In the genomic region with DNA sequence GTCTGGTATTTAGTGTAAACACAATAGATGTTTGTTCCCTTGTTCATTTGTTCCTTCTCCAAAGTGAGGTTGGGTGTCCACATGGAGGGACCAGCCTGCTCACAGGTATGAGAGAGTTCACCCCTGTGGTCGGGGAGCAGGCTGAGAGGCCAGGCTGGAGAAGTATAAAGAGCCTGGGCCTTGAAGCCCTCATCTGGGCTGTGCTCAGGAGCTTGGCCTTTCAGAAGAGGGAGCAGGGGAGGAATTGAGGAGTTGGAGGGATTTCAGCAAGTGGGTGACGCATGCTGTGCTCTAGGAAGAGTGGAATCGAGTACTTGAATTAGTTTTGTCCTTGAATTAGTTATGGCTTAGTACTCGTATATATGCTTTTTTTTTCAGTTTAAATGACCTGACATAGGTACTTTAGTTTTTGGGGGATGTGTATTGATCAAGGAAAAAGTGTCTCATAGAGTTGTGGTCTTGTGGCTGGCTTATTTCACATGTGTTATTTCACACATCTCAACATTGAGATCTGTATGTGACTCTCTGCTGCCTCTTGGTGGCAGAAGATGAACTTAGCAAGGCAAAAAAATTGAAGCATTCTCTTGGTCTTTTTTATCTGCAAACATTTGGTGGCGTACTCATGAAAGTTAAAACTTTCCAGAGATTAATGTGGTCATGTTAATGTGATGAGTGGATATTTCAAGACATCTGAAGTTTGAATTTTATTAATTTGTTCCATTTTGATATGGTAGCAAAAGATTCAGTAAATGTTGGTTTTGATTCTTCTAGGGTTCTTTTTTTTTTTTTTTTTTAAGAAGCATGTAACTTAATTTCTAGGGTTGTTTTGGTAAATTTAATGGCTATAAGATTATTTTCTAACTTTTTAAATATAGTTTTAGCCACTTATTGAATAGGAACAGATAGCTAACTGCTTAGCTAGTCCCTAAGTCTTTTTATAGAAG, we compare ENCODE assay signal across 7 cellular contexts. TPM values are rescaled to one million over a fixed set of nuclear protein-coding genes. Genes with fewer than 3 reads are reported as not detected.
DNase-seq lines count a peak whose midpoint lies in the region; ATAC-seq and TF ChIP-seq lines count a peak whose summit lies in the region.

No MANE protein-coding gene starts in this region.

- H3K9ac ChIP-seq in adipocyte (ENCODE audit: low read length) = no peak overlapping the region

- H3K27me3 ChIP-seq in Panc1 (ENCODE audit: control insufficient read depth, insufficient read depth, low read length) (no peaks in the 10 kb centered on the region), adipocyte (replicated peaks; ENCODE audit: control insufficient read depth, insufficient read depth, low read length) (no peaks in the 10 kb centered on the region)

- H3K9me3 ChIP-seq in Panc1 (ENCODE audit: control insufficient read depth, insufficient read depth, low read depth, low read length) (no peaks in the 10 kb centered on the region), adipocyte (ENCODE audit: control insufficient read depth, low read length) (no peaks in the 10 kb centered on the region)

- ATAC-seq in GM21423 (IDR thresholded peaks at IDR 0.05; ENCODE audit: unreplicated experiment) (peak; percentile 85), Panc1 (no peak; the same call in 1 of the 2 replicates), left ventricle myocardium superior (peak; percentile 70)

- intact Hi-C loops in Panc1 (cut with micrococcal nuclease; ENCODE audit: unreplicated experiment) = loop anchor here (2.0 to 10.0 kb wide), 2 partner anchors 159 to 247 kb away; no protein-coding TSS in a partner anchor
- intact Hi-C loops in left ventricle myocardium superior (cut with micrococcal nuclease) = no loop called here

- DNase-seq in GM03348 (ENCODE audit: low spot score) = peak; percentile 65
- peak; percentile 3 for DNase-seq in HS-27A (ENCODE audit: low read depth)
- peak; percentile 22 for DNase-seq in Panc1 (ENCODE audit: low read depth, low spot score)
- peak; percentile 72 for DNase-seq in adipocyte (ENCODE audit: low read depth)
- DNase-seq in left ventricle myocardium superior = no peak
- no peak for DNase-seq in retinal pigment epithelial cell (ENCODE audit: low read depth)

- TF ChIP-seq CTCF in Panc1 (IDR thresholded peaks at IDR 0.05) = peak; percentile 74
- TF ChIP-seq CTCF in retinal pigment epithelial cell (conservative IDR thresholded peaks at IDR 0.05; ENCODE audit: low read depth, low read length) = peak; percentile 82

- no peaks in the 10 kb centered on the region for H3K4me1 ChIP-seq in Panc1 (ENCODE audit: control insufficient read depth, insufficient read depth, low read length)
- peaks cover 3% of the 10 kb centered on the region for H3K4me1 ChIP-seq in adipocyte (ENCODE audit: control insufficient read depth, insufficient read depth, low read length)

- no peak overlapping the region for H3K27ac ChIP-seq in Panc1 (ENCODE audit: low read length)

- POLR2A ChIA-PET in Panc1 (lab: Charles Lee) = no interaction called here

- no peak overlapping the region for H3K4me3 ChIP-seq in Panc1 (ENCODE audit: low read depth in 2 of 2, low read length in 2 of 2)
- H3K4me3 ChIP-seq in adipocyte (ENCODE audit: low read length) = no peak overlapping the region
- H3K4me3 ChIP-seq in retinal pigment epithelial cell (ENCODE audit: low read length) = no peak overlapping the region

- H3K36me3 ChIP-seq in Panc1 (ENCODE audit: control insufficient read depth, insufficient read depth, low read length) (no peaks in the 10 kb centered on the region), adipocyte (ENCODE audit: control insufficient read depth, insufficient read depth, low read length, severe bottlenecking) (no peaks in the 10 kb centered on the region)

- in situ Hi-C loops in Panc1 (cut with HindIII; ENCODE audit: low pct_unique_long_range_greater_than_20kb, low sequenced_read_pairs) = no loop called here

- CTCF ChIA-PET in Panc1 (lab: Charles Lee) = interaction anchor here (0.7 kb wide), 1 partner anchor 159 kb away, joined by 4 read pairs; no protein-coding TSS in a partner anchor

- no TSS peak for BruUV-seq in Panc1 (replicated peaks; lab: Mats Ljungman, UMichigan)

RNA-seq across cellular contexts. Expression of gene SLAIN1, which starts 54.3 kb away (rescaled TPM):
- total RNA-seq in Panc1 (2021; ENCODE audit: unreplicated experiment) (0.49 TPM), left ventricle myocardium superior (7.1 TPM)
- polyA plus RNA-seq in Panc1 (2012; ENCODE audit: insufficient read length) = 0.21 TPM

Comparison
In these comparisons a context has a peak if more than half of its experiments do, and no peak if none do; other contexts are left out.
1. DNase-seq: peak in GM03348 (single experiment), HS-27A (single experiment), Panc1 (single experiment) and adipocyte (single experiment); none in left ventricle myocardium superior (single experiment) and retinal pigment epithelial cell (single experiment).